8 cellular contexts compared by ENCODE assay signal in the genomic region with DNA sequence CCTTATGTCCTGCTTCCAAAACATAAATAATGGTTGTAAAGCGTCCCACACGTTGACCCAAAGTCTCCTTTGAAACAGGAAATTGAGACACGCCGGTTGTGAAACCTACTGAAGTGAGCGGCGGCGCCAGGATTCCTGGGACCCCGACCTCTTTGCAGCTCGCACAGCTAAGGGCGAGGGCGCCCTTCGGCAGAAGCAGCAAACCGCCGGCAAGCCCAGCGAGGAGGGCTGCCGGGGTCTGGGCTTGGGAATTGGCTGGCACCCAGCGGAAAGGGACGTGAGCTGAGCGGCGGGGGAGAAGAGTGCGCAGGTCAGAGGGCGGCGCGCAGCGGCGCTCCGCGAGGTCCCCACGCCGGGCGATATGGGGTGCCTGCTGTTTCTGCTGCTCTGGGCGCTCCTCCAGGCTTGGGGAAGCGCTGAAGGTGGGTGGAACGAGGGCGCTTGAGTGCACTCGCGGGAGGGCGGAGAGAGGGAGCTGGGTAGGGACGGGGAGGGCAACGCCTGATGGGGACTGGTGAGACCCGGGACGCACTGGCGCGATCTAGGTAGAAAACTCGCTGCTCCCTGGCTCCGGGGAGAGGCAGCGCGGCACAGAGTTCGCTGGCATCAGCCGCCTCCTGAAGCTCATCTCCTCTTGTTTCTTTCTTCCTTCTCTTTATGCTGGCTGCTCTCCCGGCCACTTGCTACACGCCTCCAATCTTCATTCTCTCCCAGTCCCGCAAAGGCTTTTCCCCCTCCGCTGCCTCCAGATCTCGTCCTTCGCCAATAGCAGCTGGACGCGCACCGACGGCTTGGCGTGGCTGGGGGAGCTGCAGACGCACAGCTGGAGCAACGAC. TPM values are rescaled to one million over a fixed set of nuclear protein-coding genes. Genes with fewer than 3 reads are reported as not detected.
DNase-seq lines count a peak whose midpoint lies in the region; ATAC-seq and TF ChIP-seq lines count a peak whose summit lies in the region.

A gene (plus strand): TSS at position 155 of the 836 bp plus-strand sequence. CDS start 207 bp downstream, at position 362.

- peak within 1 kb of the TSS; percentile 39; the same call in 1 of the 2 replicates for H3K14ac ChIP-seq in H9 (ENCODE audit: insufficient read depth, low read length)

- no peak within 1 kb of the TSS for H2BK15ac ChIP-seq in H9 (ENCODE audit: low read depth, low read length)

- H3K27ac Mint-ChIP-seq in H9, result 0 out of 7 replicates have a peak within 1 kb of the TSS, but pooled peaks of 1 of the 3 experiments have one; percentile 39
- H3K27ac Mint-ChIP-seq in activated naive CD8-positive, alpha-beta T cell, result no peak within 1 kb of the TSS

- H3K4me3 ChIP-seq in AG09309 (ENCODE audit: control insufficient read depth, low read depth, low read length) (peak within 1 kb of the TSS; percentile 38), iPS DF 6.9 (ENCODE audit: low read length) (peak within 1 kb of the TSS; percentile 45), retinal pigment epithelial cell (ENCODE audit: low read length) (peak within 1 kb of the TSS; percentile 38)

- H3K79me1 ChIP-seq in H9 (ENCODE audit: insufficient read depth, low read depth, low read length, poor library complexity, severe bottlenecking), result no peaks in the 10 kb centered on the region

- H2BK5ac ChIP-seq in H9 (ENCODE audit: insufficient read length, low read length), result no peak within 1 kb of the TSS

- H2BK20ac ChIP-seq in H9 (ENCODE audit: low read depth, low read length, poor library complexity, severe bottlenecking), result no peak within 1 kb of the TSS

- DNase-seq in AG09309 (ENCODE audit: low read depth) (no peak), H9 (peak; percentile 64), iPS DF 6.9 (ENCODE audit: low read depth, low spot score) (no peak), retinal pigment epithelial cell (ENCODE audit: low read depth) (no peak), putamen (ENCODE audit: low spot score) (no peak), dedifferentiated amniotic fluid mesenchymal stem cell (ENCODE audit: extremely low spot score) (no peak)

- H4K91ac ChIP-seq in H9 (ENCODE audit: insufficient read length, low read depth, low read length), result no peak within 1 kb of the TSS

- H3K9me3 ChIP-seq in H9 (ENCODE audit: control insufficient read depth, low read depth, low read length) (no peaks in the 10 kb centered on the region), iPS DF 6.9 (ENCODE audit: control insufficient read depth, insufficient read depth, low read length) (no peaks in the 10 kb centered on the region)

- H3K4me3 Mint-ChIP-seq in H9, result peak within 1 kb of the TSS; percentile 78 to 89
- H3K4me3 Mint-ChIP-seq in activated naive CD8-positive, alpha-beta T cell, result peak within 1 kb of the TSS; percentile 78

- H3K27me3 ChIP-seq in H9 (ENCODE audit: insufficient read depth, low read length) (peaks cover 34% of the 10 kb centered on the region), iPS DF 6.9 (ENCODE audit: control insufficient read depth, insufficient read depth, low read length) (peaks cover 51% of the 10 kb centered on the region)

- H3K79me2 ChIP-seq in H9 (ENCODE audit: insufficient read depth, low read length), result no peaks in the 10 kb centered on the region

- peak within 1 kb of the TSS; percentile 17 for H3K9ac ChIP-seq in H9 (ENCODE audit: extremely low read depth, insufficient read length, low read length)

- no peak within 1 kb of the TSS for H2BK12ac ChIP-seq in H9 (ENCODE audit: insufficient read length, low read depth, low read length)

- peak within 1 kb of the TSS; percentile 95 for H3K4me2 ChIP-seq in H9 (ENCODE audit: insufficient read depth, insufficient read length, low read length)

- no peak for ATAC-seq in HG03139 (IDR thresholded peaks at IDR 0.05; ENCODE audit: unreplicated experiment)

- H4K8ac ChIP-seq in H9 (replicated peaks; ENCODE audit: insufficient read length, low read depth, low read length), result no peak within 1 kb of the TSS

- no peaks in the 10 kb centered on the region for H4K20me1 ChIP-seq in H9 (ENCODE audit: control insufficient read depth, insufficient read depth, insufficient read length)

- H3K18ac ChIP-seq in H9 (ENCODE audit: insufficient read length, low read depth, low read length), result peak within 1 kb of the TSS; percentile 6

- no peak for TF ChIP-seq CTCF in AG09309 (IDR thresholded peaks at IDR 0.05; ENCODE audit: control insufficient read depth, insufficient read depth, low read depth, low read length, missing control alignments)
- no peak for TF ChIP-seq CTCF in H9 (conservative IDR thresholded peaks at IDR 0.05)
- no peak for TF ChIP-seq CTCF in retinal pigment epithelial cell (conservative IDR thresholded peaks at IDR 0.05; ENCODE audit: low read depth, low read length)

- H3K4ac ChIP-seq in H9 (ENCODE audit: low read depth, low read length), result no peak within 1 kb of the TSS

- H3K4me1 Mint-ChIP-seq in H9, result peaks cover 28 to 29% of the 10 kb centered on the region in 2 experiments
- peaks cover 13% of the 10 kb centered on the region for H3K4me1 Mint-ChIP-seq in activated naive CD8-positive, alpha-beta T cell (ENCODE audit: low read depth)

- H3T11ph ChIP-seq in H9 (ENCODE audit: low read length), result no peak within 1 kb of the TSS

- H3K27ac ChIP-seq in H9 (ENCODE audit: insufficient read length, low read depth, low read length) (no peak within 1 kb of the TSS), iPS DF 6.9 (ENCODE audit: low read length) (no peak within 1 kb of the TSS)

- no peak within 1 kb of the TSS for H2BK120ac ChIP-seq in H9 (ENCODE audit: low read depth, low read length, poor library complexity, severe bottlenecking)

- H2AFZ ChIP-seq in H9 (ENCODE audit: low read length), result peak within 1 kb of the TSS; percentile 71

- H3K9me3 Mint-ChIP-seq in H9, result no peaks in the 10 kb centered on the region
- no peaks in the 10 kb centered on the region for H3K9me3 Mint-ChIP-seq in activated naive CD8-positive, alpha-beta T cell (ENCODE audit: low read depth)

- WGBS in H9 (ENCODE audit: extremely low coverage, insufficient read length, low lambda C conversion rate), result no CpG with 5 or more reads among the region's 63 CpGs
- no CpG with 5 or more reads among the region's 63 CpGs for WGBS in iPS DF 6.9 (ENCODE audit: insufficient coverage, insufficient read length)

- peaks cover 4% of the 10 kb centered on the region; the same call in 1 of the 2 replicates for H3K4me1 ChIP-seq in H9 (ENCODE audit: insufficient read depth, low read length)
- H3K4me1 ChIP-seq in iPS DF 6.9 (ENCODE audit: control insufficient read depth, insufficient read depth, low read length), result peaks cover 3% of the 10 kb centered on the region; the same call in 1 of the 2 replicates

- H3K23me2 ChIP-seq in H9 (ENCODE audit: insufficient read length, low read depth, low read length, poor library complexity, severe bottlenecking), result peaks cover 12% of the 10 kb centered on the region

- H3K27me3 Mint-ChIP-seq in H9 (ENCODE audit: low read depth), result peaks cover 99% of the 10 kb centered on the region
- H3K27me3 Mint-ChIP-seq in activated naive CD8-positive, alpha-beta T cell, result peaks cover 44% of the 10 kb centered on the region

- no peak within 1 kb of the TSS for H3K56ac ChIP-seq in H9 (ENCODE audit: insufficient read length, low read depth, low read length)

- no peak within 1 kb of the TSS for H4K5ac ChIP-seq in H9 (ENCODE audit: insufficient read length, low read depth, low read length)

- no peak within 1 kb of the TSS for H3K23ac ChIP-seq in H9 (ENCODE audit: insufficient read length, low read depth, low read length)

- H3K36me3 Mint-ChIP-seq in H9 (ENCODE audit: insufficient read depth in 1 of 3, low read depth in 3 of 3), result no peaks in the 10 kb centered on the region
- no peaks in the 10 kb centered on the region for H3K36me3 Mint-ChIP-seq in activated naive CD8-positive, alpha-beta T cell

- no peaks in the 10 kb centered on the region for H3K36me3 ChIP-seq in iPS DF 6.9 (ENCODE audit: control insufficient read depth, insufficient read depth, low read length)

- H2AK5ac ChIP-seq in H9 (ENCODE audit: insufficient read length, low read length), result no peak within 1 kb of the TSS

RNA-seq across cellular contexts. Expression of the gene that starts here (rescaled TPM):
- 0.98 and 1.3 TPM in 2 replicates for total RNA-seq in H9 (2021)
